ENCODE assay signal across 12 cellular contexts in the genomic region with DNA sequence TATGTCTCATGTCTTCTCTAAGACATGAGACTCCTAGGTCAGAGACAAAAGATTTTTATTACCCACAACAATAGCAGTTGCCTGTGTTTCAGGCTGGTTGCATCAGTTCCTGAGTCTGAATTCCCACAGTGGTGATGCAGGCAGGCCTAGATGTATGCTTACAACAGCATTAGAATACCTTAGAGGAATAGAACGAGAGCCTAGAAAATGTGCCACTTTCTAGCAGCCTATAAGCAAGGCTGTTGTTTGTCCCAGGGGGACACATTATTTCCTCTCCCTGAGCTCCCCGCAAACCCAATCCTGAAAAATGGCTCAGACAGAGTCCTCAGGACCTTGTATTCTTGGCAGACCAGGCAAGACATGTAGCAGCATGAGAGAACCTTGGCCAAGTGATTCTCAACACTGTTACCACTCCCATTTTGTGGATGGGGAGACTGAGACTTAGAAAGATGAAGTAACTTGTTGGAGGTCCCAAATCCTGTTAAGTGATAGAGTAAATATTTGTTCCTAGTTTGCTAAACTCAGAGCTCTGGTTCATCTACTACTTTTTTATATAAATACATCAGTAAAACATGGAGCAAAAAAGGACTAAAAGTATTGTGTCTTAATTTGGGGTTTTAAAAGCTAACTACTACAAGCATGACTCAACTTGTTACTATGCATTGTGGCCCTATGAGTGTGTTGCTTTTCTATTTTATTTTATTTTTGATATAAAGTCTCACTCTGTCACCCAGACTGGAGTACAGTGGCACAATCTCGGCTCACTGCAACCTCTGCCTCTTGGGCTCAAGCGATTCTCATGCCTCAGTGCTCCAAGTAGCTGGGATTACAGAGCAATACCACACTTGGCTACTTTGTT. TPM values are rescaled to one million over a fixed set of nuclear protein-coding genes. Genes with fewer than 3 reads are reported as not detected.
A peak's percentile ranks its signal among the peaks of the same experiment; 100 is the strongest.
DNase-seq lines count a peak whose midpoint lies in the region; ATAC-seq and TF ChIP-seq lines count a peak whose summit lies in the region.
"Had no signal": no experiment of that assay in that cellular context is flagged by ENCODE, and none has a peak within 500 bp of the region (broad histone marks: within the 10 kb centered on the region; RNA-seq: fewer than 3 reads in every experiment).

No MANE protein-coding gene starts in this region.

- in situ Hi-C loops in gastrocnemius medialis (cut with MboI; ENCODE audit: low sequenced_read_pairs in 4 of 4) = loop anchor here in 1 of 4 donors (25.0 kb wide), 1 partner anchor 274 kb away; a partner anchor contains a TSS

- no peak for TF ChIP-seq CTCF in spleen (IDR thresholded peaks at IDR 0.05 in 8 of 11, conservative IDR thresholded peaks at IDR 0.05 in 3 of 11)
- TF ChIP-seq CTCF in gastrocnemius medialis (IDR thresholded peaks at IDR 0.05 in 4 of 5, conservative IDR thresholded peaks at IDR 0.05 in 1 of 5) = no peak

- peak overlapping the region; percentile 52 for H3K27ac Mint-ChIP-seq in activated CD8-positive, alpha-beta memory T cell treated with anti-CD3 and anti-CD28 coated beads, Interleukin-2, amount 10 ng/mL, durations not matched to agents 7 days and 5 days

- H3K36me3 ChIP-seq in spleen (peaks cover 0 to 67% (median 26%) of the 10 kb centered on the region in 6 donors), gastrocnemius medialis (peaks cover 0 to 13% of the 10 kb centered on the region in 2 donors)

- H3K9me3 Mint-ChIP-seq in activated CD8-positive, alpha-beta memory T cell treated with anti-CD3 and anti-CD28 coated beads, Interleukin-2, amount 10 ng/mL, durations not matched to agents 7 days and 5 days (ENCODE audit: low read depth) = no peaks in the 10 kb centered on the region

- H3K4me3 Mint-ChIP-seq in activated CD8-positive, alpha-beta memory T cell treated with anti-CD3 and anti-CD28 coated beads, Interleukin-2, amount 10 ng/mL, durations not matched to agents 7 days and 5 days = no peak overlapping the region

- H3K36me3 Mint-ChIP-seq in activated CD8-positive, alpha-beta memory T cell treated with anti-CD3 and anti-CD28 coated beads, Interleukin-2, amount 10 ng/mL, durations not matched to agents 7 days and 5 days = peaks cover 38% of the 10 kb centered on the region

- no peaks in the 10 kb centered on the region for H3K27me3 Mint-ChIP-seq in activated CD8-positive, alpha-beta memory T cell treated with anti-CD3 and anti-CD28 coated beads, Interleukin-2, amount 10 ng/mL, durations not matched to agents 7 days and 5 days

- no peaks in the 10 kb centered on the region for H3K27me3 ChIP-seq in spleen (replicated peaks in 1 of 7)
- no peaks in the 10 kb centered on the region for H3K27me3 ChIP-seq in gastrocnemius medialis
- H3K27me3 ChIP-seq: BLaER1, stomach had no signal

- intact Hi-C loops in spleen (cut with DNase I; ENCODE audit: low total_unique reads) = no loop called here
- intact Hi-C loops in gastrocnemius medialis (cut with DNase I; ENCODE audit: low total_unique reads) = no loop called here

- ATAC-seq in activated CD8-positive, alpha-beta memory T cell treated with anti-CD3 and anti-CD28 coated beads, Interleukin-2, amount 10 ng/mL, durations not matched to agents 7 days and 5 days = peak; percentile 42
- ATAC-seq in HG03108 (IDR thresholded peaks at IDR 0.05; ENCODE audit: unreplicated experiment) (no peak), gastrocnemius medialis (no peak)

- H3K9me3 ChIP-seq in spleen (no peaks in the 10 kb centered on the region), gastrocnemius medialis (no peaks in the 10 kb centered on the region)
- H3K9me3 ChIP-seq: stomach had no signal

- peaks cover 10% of the 10 kb centered on the region for H3K4me1 Mint-ChIP-seq in activated CD8-positive, alpha-beta memory T cell treated with anti-CD3 and anti-CD28 coated beads, Interleukin-2, amount 10 ng/mL, durations not matched to agents 7 days and 5 days

- H3K4me1 ChIP-seq in spleen = no peaks in the 10 kb centered on the region
- H3K4me1 ChIP-seq in gastrocnemius medialis = peaks cover 6 to 7% of the 10 kb centered on the region in 2 donors
- H3K4me1 ChIP-seq: BLaER1, parathyroid adenoma, stomach had no signal

- DNase-seq in activated CD8-positive, alpha-beta memory T cell treated with anti-CD3 and anti-CD28 coated beads, Interleukin-2, amount 10 ng/mL, durations not matched to agents 7 days and 5 days = peak; percentile 54
- DNase-seq in activated CD8-positive, alpha-beta memory T cell treated with anti-CD3 and anti-CD28 coated beads, Interleukin-2, amount 50 U/mL, for 4 hours = no peak
- DNase-seq in RPMI7951 (ENCODE audit: low read depth) (peak; percentile 13), dedifferentiated amniotic fluid mesenchymal stem cell (ENCODE audit: extremely low spot score) (peak; percentile 42), spleen (no peak), gastrocnemius medialis (no peak)
- peak; percentile 30 to 39 for DNase-seq in stimulated activated CD4-positive, alpha-beta T cell treated with anti-CD3 and anti-CD28 coated beads, Interleukin-4, amount 100 ng/mL, for 48 hours (ENCODE audit: low read depth in 2 of 2)
- DNase-seq: NCI-H1092 treated with DMSO at 0.1 percent for 48 hours, stomach had no signal

- no peak for TF ChIP-seq POLR2A in spleen (IDR thresholded peaks at IDR 0.05)
- no peak for TF ChIP-seq POLR2A in gastrocnemius medialis (IDR thresholded peaks at IDR 0.05)

- CTCF ChIA-PET in activated CD8-positive, alpha-beta memory T cell treated with anti-CD3 and anti-CD28 coated beads, Interleukin-2, amount 10 ng/mL, durations not matched to agents 7 days and 5 days (lab: Charles Lee) = interaction anchor here (1.2 to 1.7 kb wide), 2 partner anchors 11 to 924 kb away, joined by 3 to 6 read pairs; no protein-coding TSS in a partner anchor

- H3K4me3 ChIP-seq in spleen (no peak overlapping the region), gastrocnemius medialis (no peak overlapping the region)
- H3K4me3 ChIP-seq: BLaER1, stomach had no signal

- H3K27ac ChIP-seq in spleen = no peak overlapping the region
- no peak overlapping the region for H3K27ac ChIP-seq in gastrocnemius medialis
- H3K27ac ChIP-seq: BLaER1, parathyroid adenoma, stomach had no signal

- WGBS in spleen, 5 donors = 94 to 98% (median 95%) methylated on average over 4 of the region's 4 CpGs

RNA-seq across cellular contexts. Expression of a gene that starts 14.2 kb away (rescaled TPM):
- 10 to 100 TPM; 39.0 to 54.6 TPM for total RNA-seq in activated CD8-positive, alpha-beta memory T cell treated with anti-CD3 and anti-CD28 coated beads, Interleukin-2, amount 10 ng/mL, durations not matched to agents 7 days and 5 days
- 22.3 and 22.9 TPM in 2 replicates for total RNA-seq in RPMI7951 (2014; rRNA removed; shearing (Covaris generic))
- total RNA-seq in spleen (100 to 1,000 TPM in 1 of 7 donors, 10 to 100 TPM in 6; 46.5 to 129 (median 73.2) TPM), gastrocnemius medialis (10 to 100 TPM; 26.5 to 51.2 (median 30.6) TPM)
- 10 to 100 TPM in 1 of 3 donors, 1 to 10 TPM in 2; 7.8 to 12.7 (median 8.2) TPM for polyA plus RNA-seq in spleen

RNA-seq across cellular contexts. Expression of a gene that starts 14.5 kb away (rescaled TPM):
- total RNA-seq in activated CD8-positive, alpha-beta memory T cell treated with anti-CD3 and anti-CD28 coated beads, Interleukin-2, amount 10 ng/mL, durations not matched to agents 7 days and 5 days = 10 to 100 TPM; 44.2 to 48.1 TPM
- 35.6 and 38.8 TPM in 2 replicates for total RNA-seq in RPMI7951 (2014; rRNA removed; shearing (Covaris generic))
- 10 to 100 TPM; 28.0 to 47.1 (median 38.7) TPM for total RNA-seq in spleen
- 10 to 100 TPM; 32.3 to 51.9 (median 37.9) TPM for polyA plus RNA-seq in spleen
- 10 to 100 TPM in 2 of 4 donors, 1 to 10 TPM in 2; 7.4 to 11.7 (median 9.7) TPM for total RNA-seq in gastrocnemius medialis

Comparison
In these comparisons a context has a peak if more than half of its experiments do, and no peak if none do; other contexts are left out.
1. DNase-seq: peak in activated CD8-positive, alpha-beta memory T cell treated with anti-CD3 and anti-CD28 coated beads, Interleukin-2, amount 10 ng/mL, durations not matched to agents 7 days and 5 days (single experiment), RPMI7951 (single experiment), dedifferentiated amniotic fluid mesenchymal stem cell (single experiment) and stimulated activated CD4-positive, alpha-beta T cell treated with anti-CD3 and anti-CD28 coated beads, Interleukin-4, amount 100 ng/mL, for 48 hours (2 of 2); none in activated CD8-positive, alpha-beta memory T cell treated with anti-CD3 and anti-CD28 coated beads, Interleukin-2, amount 50 U/mL, for 4 hours (single experiment), spleen (single experiment) and gastrocnemius medialis (0 of 2).